In genomic region chr2:163046615-163047014, GRCh38 we compare ENCODE assay signal across 8 cellular contexts.
"Had no signal": no experiment of that assay in that cellular context is flagged by ENCODE, and none has a peak within 500 bp of the region (broad histone marks: within the 10 kb centered on the region; RNA-seq: fewer than 3 reads in every experiment).

No MANE protein-coding gene starts in this region.

- H3K36me3 Mint-ChIP-seq: IgD-negative memory B cell had no signal

- H3K4me1 Mint-ChIP-seq: IgD-negative memory B cell had no signal

- H3K27ac Mint-ChIP-seq: IgD-negative memory B cell had no signal

- H3K4me3 Mint-ChIP-seq: IgD-negative memory B cell had no signal

- H3K9ac ChIP-seq: KMS-11 had no signal

- DNase-seq: IMR-90, Karpas-422, KBM-7, KG1 had no signal

- FAIRE-seq: HTR-8/SVneo had no signal

- H3K4me2 ChIP-seq: KMS-11 had no signal

- H3K27me3 Mint-ChIP-seq: IgD-negative memory B cell had no signal

- H3K27ac ChIP-seq: HL-60, KMS-11 had no signal
